8 cellular contexts compared by ENCODE assay signal in the genomic region with DNA sequence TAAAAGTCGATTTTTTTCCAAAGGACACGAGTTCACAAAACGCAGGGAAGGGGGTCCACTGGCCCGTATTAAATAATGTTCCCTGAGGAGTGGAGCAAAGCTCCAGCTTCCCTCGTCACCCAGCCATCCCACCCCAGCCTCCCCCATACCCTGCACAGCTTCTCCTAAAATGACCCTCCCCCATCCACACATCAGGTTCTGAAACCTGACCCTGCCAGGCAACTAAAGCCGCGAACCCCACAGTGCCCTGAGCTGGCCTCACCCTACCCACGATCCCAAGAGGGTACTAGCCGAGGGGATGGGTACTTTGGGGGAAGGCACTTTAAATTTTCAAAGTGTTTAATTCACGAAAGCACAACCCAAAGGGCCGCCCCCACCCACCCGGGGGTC. TPM values are rescaled to one million over a fixed set of nuclear protein-coding genes. Genes with fewer than 3 reads are reported as not detected.
DNase-seq lines count a peak whose midpoint lies in the region; ATAC-seq and TF ChIP-seq lines count a peak whose summit lies in the region.

No MANE protein-coding gene starts in this region.

- H3K27ac ChIP-seq in RWPE1 (peak overlapping the region; percentile 96), esophagus (ENCODE audit: low read depth in 2 of 2, low read length in 1 of 2) (peak overlapping the region; percentile 73 to 94), neutrophil (peak overlapping the region; percentile 93)

- CTCF ChIA-PET in RWPE1 (lab: Yijun Ruan, JAX) = interaction anchor here (0.6 to 1.1 kb wide), 3 partner anchors 10 to 147 kb away, joined by 3 to 4 read pairs (median 4); no protein-coding TSS in a partner anchor

- H3K4me3 ChIP-seq in esophagus (ENCODE audit: low read depth in 1 of 2, low read length in 2 of 2) = peak overlapping the region; percentile 48 to 53
- peak overlapping the region; percentile 68 to 69 for H3K4me3 ChIP-seq in neutrophil (ENCODE audit: low read depth in 1 of 2, low read length in 1 of 2)

- H3K27me3 ChIP-seq in esophagus (ENCODE audit: control insufficient read depth in 1 of 2, insufficient read depth in 2 of 2, low read length in 2 of 2) (no peaks in the 10 kb centered on the region), neutrophil (no peaks in the 10 kb centered on the region)

- H3K9me3 ChIP-seq in esophagus (ENCODE audit: control insufficient read depth in 2 of 2, insufficient read depth in 1 of 2, low read depth in 1 of 2, low read length in 1 of 2) (no peaks in the 10 kb centered on the region), neutrophil (no peaks in the 10 kb centered on the region)

- H3K36me3 ChIP-seq in esophagus (ENCODE audit: control insufficient read depth in 2 of 2, insufficient read depth in 2 of 2, low read length in 1 of 2) = no peaks in the 10 kb centered on the region
- no peaks in the 10 kb centered on the region for H3K36me3 ChIP-seq in neutrophil

- ATAC-seq in HG03520 (IDR thresholded peaks at IDR 0.05; ENCODE audit: unreplicated experiment) = no peak
- no peak for ATAC-seq in HG02938 (IDR thresholded peaks at IDR 0.05; ENCODE audit: unreplicated experiment)

- POLR2A ChIA-PET in RWPE1 (lab: Yijun Ruan, JAX; ENCODE audit: low non-redundant PET) = interaction anchor here (0.9 to 1.1 kb wide), 2 partner anchors 124 to 146 kb away, joined by 3 to 5 read pairs; a partner anchor contains a TSS

- peak; percentile 3 for DNase-seq in stimulated activated CD4-positive, alpha-beta T cell treated with anti-CD3 and anti-CD28 coated beads, Interleukin-12 subunit alpha, Interleukin-12 subunit beta, amount 100 ng/mL, for 4 hours
- DNase-seq in stimulated activated CD4-positive, alpha-beta T cell treated with anti-CD3 and anti-CD28 coated beads, Interleukin-1b, Interleukin-23, amount 100 ng/mL, for 48 hours = no peak
- peak; percentile 18 for DNase-seq in RWPE1 (ENCODE audit: low spot score)
- DNase-seq in HT-29 (ENCODE audit: low spot score) = no peak

- TF ChIP-seq CTCF in RWPE1 (conservative IDR thresholded peaks at IDR 0.05; ENCODE audit: low read depth) (no peak), neutrophil (IDR thresholded peaks at IDR 0.05) (no peak)

- H3K4me1 ChIP-seq in esophagus (ENCODE audit: control insufficient read depth in 2 of 2, insufficient read depth in 2 of 2, low read length in 1 of 2) (no peaks in the 10 kb centered on the region), neutrophil (ENCODE audit: control insufficient read depth in 1 of 2, insufficient read depth in 1 of 2, low read depth in 1 of 2, low read length in 1 of 2) (peaks cover 24 to 42% of the 10 kb centered on the region in 2 experiments)

- WGBS in esophagus, 2 donors = 1 to 36% methylated on average over 12 of the region's 12 CpGs

RNA-seq across cellular contexts. Expression of a gene that starts 0.6 kb away (rescaled TPM):
- 10 to 100 TPM; 12.7 to 15.8 TPM for polyA plus RNA-seq in esophagus
- 5.2 and 6.4 TPM in 2 replicates for total RNA-seq in HT-29 (2014; rRNA removed; shearing (Covaris generic))

RNA-seq across cellular contexts. Expression of a gene that starts 0.7 kb away (rescaled TPM):
- under 1 TPM; 0.02 to 0.06 TPM for polyA plus RNA-seq in esophagus
- total RNA-seq in HT-29 (2014; rRNA removed; shearing (Covaris generic)) = not detected in 2 replicates

Comparison
In these comparisons a context has a peak if more than half of its experiments do, and no peak if none do; other contexts are left out.
1. DNase-seq: peak in stimulated activated CD4-positive, alpha-beta T cell treated with anti-CD3 and anti-CD28 coated beads, Interleukin-12 subunit alpha, Interleukin-12 subunit beta, amount 100 ng/mL, for 4 hours (single experiment) and RWPE1 (single experiment); none in stimulated activated CD4-positive, alpha-beta T cell treated with anti-CD3 and anti-CD28 coated beads, Interleukin-1b, Interleukin-23, amount 100 ng/mL, for 48 hours (single experiment) and HT-29 (single experiment).
2. Peak in every context shown above with its lines, with median percentiles within 50 percentile points of each other: H3K27ac ChIP-seq.